In the genomic region with DNA sequence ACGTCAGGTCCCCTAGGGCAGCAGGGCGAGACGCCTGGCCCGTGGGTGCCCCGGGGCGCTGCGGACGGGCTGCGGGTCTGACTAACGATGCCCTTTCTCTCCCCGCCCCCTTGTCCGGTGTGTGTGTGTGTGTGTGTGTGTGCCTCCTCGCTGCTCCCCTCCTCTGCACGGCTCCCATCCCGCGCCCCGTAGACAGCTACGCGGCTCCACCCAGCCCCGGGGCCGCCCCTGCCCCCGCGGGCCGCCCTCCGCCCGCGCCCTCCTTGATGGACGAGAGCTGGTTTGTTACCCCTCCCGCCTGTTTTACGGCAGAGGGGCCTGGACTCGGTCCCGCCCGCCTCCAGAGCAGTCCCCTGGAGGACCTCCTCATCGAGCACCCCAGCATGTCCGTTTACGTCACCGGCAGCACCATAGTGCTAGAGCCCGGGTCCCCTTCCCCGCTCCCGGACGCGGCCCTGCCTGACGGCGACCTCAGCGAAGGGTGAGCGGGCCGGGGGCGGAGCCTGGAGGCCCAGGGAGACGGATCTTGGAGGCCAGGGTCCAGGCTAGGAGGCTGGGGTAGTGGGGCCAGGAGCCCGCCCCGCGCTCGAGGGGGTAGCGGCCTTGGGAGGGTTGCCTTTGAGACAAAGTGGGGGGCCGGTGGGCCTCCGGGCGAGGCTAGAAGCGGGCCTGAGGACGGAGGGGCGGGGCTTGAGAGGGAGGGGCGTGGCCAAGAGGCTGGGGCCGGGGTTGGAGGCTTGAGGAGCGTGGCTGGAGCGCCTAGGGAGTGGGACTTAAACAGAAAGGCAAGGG, we compare ENCODE assay signal across 8 cellular contexts. TPM values are rescaled to one million over a fixed set of nuclear protein-coding genes. Genes with fewer than 3 reads are reported as not detected.
DNase-seq lines count a peak whose midpoint lies in the region; ATAC-seq and TF ChIP-seq lines count a peak whose summit lies in the region.

No MANE protein-coding gene starts in this region.

- H3K27ac ChIP-seq in ACC112 (ENCODE audit: low read depth, low read length), result peak overlapping the region; percentile 76
- peak overlapping the region; percentile 39 to 100 (median 85) for H3K27ac ChIP-seq in right lobe of liver

- H3K4me1 ChIP-seq in ACC112 (ENCODE audit: control insufficient read depth, insufficient read depth, low read length, unreplicated experiment), result peaks cover 34% of the 10 kb centered on the region
- peaks cover 0 to 45% (median 13%) of the 10 kb centered on the region in 4 donors for H3K4me1 ChIP-seq in right lobe of liver

- H3K9me3 ChIP-seq in right lobe of liver, result no peaks in the 10 kb centered on the region

- no peaks in the 10 kb centered on the region for H3K79me2 ChIP-seq in ACC112 (ENCODE audit: control insufficient read depth, insufficient read depth, low read length, unreplicated experiment)

- peak overlapping the region; percentile 80 for H2AFZ ChIP-seq in ACC112 (ENCODE audit: low read length, unreplicated experiment)

- ATAC-seq in GM18519 (IDR thresholded peaks at IDR 0.05; ENCODE audit: low FRiP score, unreplicated experiment) (peak; percentile 33), HG03039 (IDR thresholded peaks at IDR 0.05; ENCODE audit: unreplicated experiment) (peak; percentile 32), right lobe of liver (peak; percentile 65 to 83 (median 75))

- H3K27me3 ChIP-seq in ACC112 (ENCODE audit: insufficient read depth, low read length) (no peaks in the 10 kb centered on the region), right lobe of liver (no peaks in the 10 kb centered on the region)

- DNase-seq in NCI-H2227 (lab: John Stamatoyannopoulos, UW; ENCODE audit: unreplicated experiment) (peak; percentile 91), dedifferentiated amniotic fluid mesenchymal stem cell (ENCODE audit: extremely low spot score) (peak; percentile 50), right lobe of liver (peak; percentile 86 to 91 (median 90))
- DNase-seq in activated CD4-positive, alpha-beta T cell treated with anti-CD3 and anti-CD28 coated beads, Interleukin-2, amount 50 U/mL, for 24 hours (ENCODE audit: low read depth in 1 of 2, low spot score in 1 of 2), result peak; percentile 62 to 65
- peak; percentile 79 to 82 for DNase-seq in stimulated activated CD4-positive, alpha-beta T cell treated with anti-CD3 and anti-CD28 coated beads, Interleukin-4, amount 100 ng/mL, for 48 hours (ENCODE audit: low read depth in 2 of 2)

- TF ChIP-seq CTCF in right lobe of liver (IDR thresholded peaks at IDR 0.05), result no peak

- H3K4me3 ChIP-seq in ACC112 (ENCODE audit: low read depth, low read length), result peak overlapping the region; percentile 90
- H3K4me3 ChIP-seq in right lobe of liver, result peak overlapping the region; percentile 50 to 75 (median 65)

- H3K36me3 ChIP-seq in ACC112 (ENCODE audit: insufficient read depth, low read length) (no peaks in the 10 kb centered on the region), right lobe of liver (peaks cover 0 to 3% (median 1%) of the 10 kb centered on the region in 4 donors)

- WGBS in right lobe of liver (ENCODE audit: insufficient coverage, low coverage, low lambda C conversion rate, missing lambda C conversion rate), result 0% methylated on average over 12 of the region's 64 CpGs

- no peak for TF ChIP-seq POLR2A in right lobe of liver (IDR thresholded peaks at IDR 0.05)

- intact Hi-C loops in right lobe of liver (cut with DNase I), result loop anchor here (10.0 kb wide), 2 partner anchors 164 to 174 kb away; no protein-coding TSS in a partner anchor

RNA-seq across cellular contexts. Expression of a gene that starts 5.1 kb away (rescaled TPM):
- 10 to 100 TPM in 4 of 6 experiments, 1 to 10 TPM in 2; 5.8 to 24.1 (median 12.7) TPM for total RNA-seq in right lobe of liver

RNA-seq across cellular contexts. Expression of a gene that starts 32.3 kb away (rescaled TPM):
- total RNA-seq in right lobe of liver, result 10 to 100 TPM in 2 of 6 experiments, 1 to 10 TPM in 4; 4.0 to 14.9 (median 7.3) TPM

Comparison
In these comparisons a context has a peak if more than half of its experiments do, and no peak if none do; other contexts are left out.
1. Peak in every context shown above with its lines: DNase-seq, ATAC-seq, H3K4me3 ChIP-seq and H3K27ac ChIP-seq.